ENCODE assay signal across 9 cellular contexts in genomic region chr16:48054881-48055601, GRCh38.
DNase-seq lines count a peak whose midpoint lies in the region; ATAC-seq, FAIRE-seq and TF ChIP-seq lines count a peak whose summit lies in the region.
"Had no signal": no experiment of that assay in that cellular context is flagged by ENCODE, and none has a peak within 500 bp of the region (broad histone marks: within the 10 kb centered on the region; RNA-seq: fewer than 3 reads in every experiment).

No MANE protein-coding gene starts in this region.

- TF ChIP-seq CTCF in kidney epithelial cell (IDR thresholded peaks at IDR 0.05; ENCODE audit: insufficient read depth, low read length, poor library complexity, severe bottlenecking) = peak; percentile 96

- peaks cover 32% of the 10 kb centered on the region for H3K4me1 ChIP-seq in HUES64 (ENCODE audit: insufficient read depth, low read length)

- no peak overlapping the region for H3K9ac ChIP-seq in HUES64 (ENCODE audit: low read depth, low read length)

- H3K4me3 ChIP-seq in HUES64 (ENCODE audit: low read length) (peak overlapping the region; percentile 25; the same call in 1 of the 2 replicates), kidney epithelial cell (ENCODE audit: low read depth, low read length) (no peak overlapping the region)

- ATAC-seq in GM18909 (IDR thresholded peaks at IDR 0.05; ENCODE audit: poor library complexity, unreplicated experiment) = peak; percentile 74

- no peak for FAIRE-seq in RCC 7860 (lab: Jason Lieb, UNC)
- FAIRE-seq: TTC549 had no signal

- 47% methylated on average over 24 of the region's 24 CpGs for WGBS in HUES64

- no peaks in the 10 kb centered on the region for H3K27me3 ChIP-seq in HUES64 (ENCODE audit: insufficient read depth, low read length)
- no peaks in the 10 kb centered on the region for H3K27me3 ChIP-seq in kidney epithelial cell (ENCODE audit: control insufficient read depth, insufficient read depth, low read length)

- H3K9me3 ChIP-seq in HUES64 (ENCODE audit: insufficient read depth, low read depth, low read length) = no peaks in the 10 kb centered on the region

- no peak overlapping the region for H3K27ac ChIP-seq in HUES64 (ENCODE audit: low read depth, low read length)

- H3K36me3 ChIP-seq in HUES64 (ENCODE audit: insufficient read depth, low read length) (no peaks in the 10 kb centered on the region), kidney epithelial cell (ENCODE audit: control insufficient read depth, insufficient read depth, low read length) (no peaks in the 10 kb centered on the region)

- peak; percentile 10 for DNase-seq in CD1c-positive myeloid dendritic cell (ENCODE audit: extremely low spot score)
- peak; percentile 28 for DNase-seq in RCC 7860 (ENCODE audit: low spot score)
- peak; percentile 80 for DNase-seq in cerebellum (ENCODE audit: low spot score)
- peak; percentile 10 for DNase-seq in kidney epithelial cell (ENCODE audit: low read depth)
- DNase-seq in stimulated activated CD4-positive, alpha-beta T cell treated with anti-CD3 and anti-CD28 coated beads, Interleukin-4, amount 100 ng/mL, for 1 hour = peak; percentile 27
- no peak for DNase-seq in NCI-H187 treated with DMSO at 0.1 percent for 48 hours (lab: John Stamatoyannopoulos, UW)
